In genomic region chr4:48131736-48132135, GRCh38 we compare ENCODE assay signal across 18 cellular contexts. TPM values are rescaled to one million over a fixed set of nuclear protein-coding genes. Genes with fewer than 3 reads are reported as not detected.
DNase-seq lines count a peak whose midpoint lies in the region; TF ChIP-seq lines count a peak whose summit lies in the region.
"Had no signal": no experiment of that assay in that cellular context is flagged by ENCODE, and none has a peak within 500 bp of the region (broad histone marks: within the 10 kb centered on the region; RNA-seq: fewer than 3 reads in every experiment).

No MANE protein-coding gene starts in this region.

- H3K27ac ChIP-seq in VCaP (peak overlapping the region; percentile 91), thyroid gland (peak overlapping the region in 2 of 3 donors; percentile 44 to 70), MM.1S (ENCODE audit: low read length) (no peak overlapping the region)
- peak overlapping the region; percentile 70 for H3K27ac ChIP-seq in effector memory CD4-positive, alpha-beta T cell (ENCODE audit: insufficient read depth, low read length, poor library complexity, severe bottlenecking)
- H3K27ac ChIP-seq: esophagus muscularis mucosa, psoas muscle, stomach had no signal

- no peak overlapping the region for H3K4me2 ChIP-seq in MM.1S (ENCODE audit: low read depth, low read length)
- H3K4me2 ChIP-seq: GM23338 had no signal

- no peaks in the 10 kb centered on the region for H3K9me2 ChIP-seq in MM.1S (replicated peaks; ENCODE audit: insufficient read depth, low read length)

- H3K4me3 Mint-ChIP-seq in activated naive CD4-positive, alpha-beta T cell treated with anti-CD3 and anti-CD28 coated beads, Interleukin-2, amount 10 ng/mL, durations not matched to agents 7 days and 5 days, result peak overlapping the region; percentile 94
- H3K4me3 Mint-ChIP-seq: GM23338 had no signal

- H3K79me2 ChIP-seq in MM.1S (ENCODE audit: low read length), result peaks cover 10% of the 10 kb centered on the region; the same call in 1 of the 2 replicates

- TF ChIP-seq POLR2A in thyroid gland (IDR thresholded peaks at IDR 0.05), result no peak

- intact Hi-C loops in thyroid gland (cut with DNase I), result no loop called here

- H3K4me1 ChIP-seq in effector memory CD4-positive, alpha-beta T cell (ENCODE audit: control insufficient read depth, insufficient read depth, low read length, poor library complexity, severe bottlenecking), result peaks cover 30% of the 10 kb centered on the region
- H3K4me1 ChIP-seq in thyroid gland (peaks cover 51 to 56% of the 10 kb centered on the region in 2 donors), MM.1S (ENCODE audit: low read length) (peaks cover 26% of the 10 kb centered on the region)

- no peaks in the 10 kb centered on the region for H3K27me3 Mint-ChIP-seq in activated naive CD4-positive, alpha-beta T cell treated with anti-CD3 and anti-CD28 coated beads, Interleukin-2, amount 10 ng/mL, durations not matched to agents 7 days and 5 days

- H4K20me1 ChIP-seq in MM.1S (ENCODE audit: insufficient read depth, low read length), result 0 out of 2 replicates have a peak, but pooled peaks cover 8% of the 10 kb centered on the region

- no peak overlapping the region for H3K9ac ChIP-seq in MM.1S (ENCODE audit: low read length)

- peaks cover 37% of the 10 kb centered on the region for H3F3A ChIP-seq in MM.1S (ENCODE audit: insufficient read depth, low read length)

- no peaks in the 10 kb centered on the region for H3K27me3 ChIP-seq in effector memory CD4-positive, alpha-beta T cell (replicated peaks; ENCODE audit: control insufficient read depth, insufficient read depth, low read length, poor library complexity, severe bottlenecking)
- no peaks in the 10 kb centered on the region for H3K27me3 ChIP-seq in thyroid gland
- no peaks in the 10 kb centered on the region for H3K27me3 ChIP-seq in MM.1S (replicated peaks; ENCODE audit: insufficient read depth, low read length)
- H3K27me3 ChIP-seq: esophagus muscularis mucosa, MG63, stomach had no signal

- peak overlapping the region; percentile 99 for H3K27ac Mint-ChIP-seq in activated naive CD4-positive, alpha-beta T cell treated with anti-CD3 and anti-CD28 coated beads, Interleukin-2, amount 10 ng/mL, durations not matched to agents 7 days and 5 days
- H3K27ac Mint-ChIP-seq: GM23338 had no signal

- H2AFZ ChIP-seq in MM.1S (ENCODE audit: low read length), result no peak overlapping the region
- H2AFZ ChIP-seq: GM23338 had no signal

- H3K9me3 Mint-ChIP-seq in activated naive CD4-positive, alpha-beta T cell treated with anti-CD3 and anti-CD28 coated beads, Interleukin-2, amount 10 ng/mL, durations not matched to agents 7 days and 5 days, result no peaks in the 10 kb centered on the region

- TF ChIP-seq CTCF in VCaP (conservative IDR thresholded peaks at IDR 0.05) (no peak), thyroid gland (IDR thresholded peaks at IDR 0.05) (no peak), MM.1S (IDR thresholded peaks at IDR 0.05; ENCODE audit: low read length) (no peak)

- WGBS in thyroid gland, 2 donors, result 56 to 59% methylated on average over 4 of the region's 4 CpGs

- H3K4me3 ChIP-seq in effector memory CD4-positive, alpha-beta T cell (ENCODE audit: insufficient read depth, low read depth, low read length, poor library complexity, severe bottlenecking), result peak overlapping the region; percentile 55
- no peak overlapping the region for H3K4me3 ChIP-seq in thyroid gland (replicated peaks in 1 of 3)
- H3K4me3 ChIP-seq in MM.1S (ENCODE audit: low read length), result no peak overlapping the region
- H3K4me3 ChIP-seq: esophagus muscularis mucosa, GM23338, MG63, psoas muscle, skin epidermis, stomach had no signal

- no peak for DNase-seq in activated naive CD4-positive, alpha-beta T cell treated with anti-CD3 and anti-CD28 coated beads, Interleukin-2, amount 10 ng/mL, durations not matched to agents 7 days and 5 days
- no peak for DNase-seq in activated naive CD4-positive, alpha-beta T cell treated with Interleukin-2 at 50 U/mL for 16 hours
- DNase-seq in effector memory CD4-positive, alpha-beta T cell, result no peak
- DNase-seq in thyroid gland, result peak in 1 of 2 donors; percentile 25
- no peak for DNase-seq in NCI-H128 (lab: John Stamatoyannopoulos, UW; ENCODE audit: unreplicated experiment)
- no peak for DNase-seq in MM.1S
- DNase-seq in medulla oblongata (ENCODE audit: extremely low spot score), result no peak
- DNase-seq: DND-41; effector CD4-positive, alpha-beta T cell; MG63; NCI-H1436 treated with DMSO at 0.1 percent for 48 hours; NCI-H774; psoas muscle; stomach had no signal

- H3K36me3 Mint-ChIP-seq in activated naive CD4-positive, alpha-beta T cell treated with anti-CD3 and anti-CD28 coated beads, Interleukin-2, amount 10 ng/mL, durations not matched to agents 7 days and 5 days, result peaks cover 61% of the 10 kb centered on the region

- H3K36me3 ChIP-seq in effector memory CD4-positive, alpha-beta T cell (ENCODE audit: control insufficient read depth, insufficient read depth, low read length), result no peaks in the 10 kb centered on the region
- H3K36me3 ChIP-seq in thyroid gland (no peaks in the 10 kb centered on the region), MM.1S (replicated peaks; ENCODE audit: insufficient read depth, low read length) (peaks cover 17% of the 10 kb centered on the region)
- H3K36me3 ChIP-seq: MG63 had no signal

- CTCF ChIA-PET in activated naive CD4-positive, alpha-beta T cell treated with anti-CD3 and anti-CD28 coated beads, Interleukin-2, amount 10 ng/mL, durations not matched to agents 7 days and 5 days (lab: Charles Lee), result interaction anchor here (2.8 to 8.9 kb wide), 2 partner anchors 7 to 23 kb away, joined by 10 to 143 read pairs; no protein-coding TSS in a partner anchor

- H3K9me3 ChIP-seq in effector memory CD4-positive, alpha-beta T cell (ENCODE audit: control insufficient read depth, low read length), result no peaks in the 10 kb centered on the region
- H3K9me3 ChIP-seq in thyroid gland (no peaks in the 10 kb centered on the region), MM.1S (replicated peaks; ENCODE audit: insufficient read depth, low read length) (no peaks in the 10 kb centered on the region)
- H3K9me3 ChIP-seq: esophagus muscularis mucosa, MG63, psoas muscle, stomach had no signal

- peaks cover 80% of the 10 kb centered on the region for H3K4me1 Mint-ChIP-seq in activated naive CD4-positive, alpha-beta T cell treated with anti-CD3 and anti-CD28 coated beads, Interleukin-2, amount 10 ng/mL, durations not matched to agents 7 days and 5 days

RNA-seq across cellular contexts. Expression of gene TXK, which starts 2.3 kb away (rescaled TPM):
- 1 to 10 TPM; 1.8 to 3.6 (median 1.9) TPM for total RNA-seq in thyroid gland
